ENCODE assay signal across 8 cellular contexts in the genomic region with DNA sequence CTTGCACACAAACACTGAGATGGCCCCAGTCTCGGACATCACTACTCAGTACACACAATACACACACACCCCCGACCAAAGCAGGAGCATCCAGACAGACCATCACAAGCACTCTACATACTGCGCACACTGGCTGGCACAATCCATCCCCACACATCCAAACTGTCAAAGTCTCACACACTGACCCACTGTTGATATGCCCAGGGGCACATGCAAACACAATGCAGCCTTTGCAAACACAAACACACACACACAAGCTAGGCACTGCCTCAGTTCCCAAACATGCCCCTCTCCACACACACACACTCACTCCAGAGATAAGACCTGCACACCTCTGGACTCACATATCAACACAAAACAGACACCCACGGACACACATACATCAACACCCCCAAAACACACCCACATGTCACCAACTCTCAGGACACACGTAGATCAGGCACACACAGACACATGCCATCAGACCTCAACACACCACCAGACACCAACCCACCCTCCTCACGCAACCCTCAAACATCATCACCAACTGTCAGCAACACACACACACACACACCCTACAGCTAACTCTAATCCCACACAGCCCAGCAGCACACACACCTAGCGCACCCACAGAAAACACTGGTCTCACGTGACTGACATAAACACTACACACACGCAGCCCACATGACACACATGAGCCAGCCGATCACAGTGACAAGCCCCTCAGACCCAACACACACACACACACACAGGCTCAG. TPM values are rescaled to one million over a fixed set of nuclear protein-coding genes. Genes with fewer than 3 reads are reported as not detected.
DNase-seq lines count a peak whose midpoint lies in the region; ATAC-seq, FAIRE-seq and TF ChIP-seq lines count a peak whose summit lies in the region.

No MANE protein-coding gene starts in this region.

- no peak for TF ChIP-seq CTCF in CD8-positive, alpha-beta T cell (IDR thresholded peaks at IDR 0.05)
- no peak for TF ChIP-seq CTCF in keratinocyte (optimal IDR thresholded peaks at IDR 0.05 in 1 of 3, IDR thresholded peaks at IDR 0.05 in 1 of 3, conservative IDR thresholded peaks at IDR 0.05 in 1 of 3; ENCODE audit: extremely low read depth in 1 of 3, insufficient read depth in 2 of 3, low read length in 3 of 3)
- no peak for TF ChIP-seq CTCF in tibial nerve (IDR thresholded peaks at IDR 0.05)

- peaks cover 47% of the 10 kb centered on the region for H3K4me1 ChIP-seq in CD8-positive, alpha-beta T cell (ENCODE audit: insufficient read depth, low read length)
- H3K4me1 ChIP-seq in HUES6 (ENCODE audit: control insufficient read depth, insufficient read depth, low read length): peaks cover 42% of the 10 kb centered on the region
- peaks cover 54% of the 10 kb centered on the region for H3K4me1 ChIP-seq in keratinocyte (ENCODE audit: control insufficient read depth, extremely low read depth, insufficient read depth, low read length)
- peaks cover 0 to 65% (median 41%) of the 10 kb centered on the region in 4 donors for H3K4me1 ChIP-seq in tibial nerve

- WGBS in tibial nerve, 2 donors: 12 to 14% methylated on average over 3 to 10 of the region's 10 CpGs

- no peaks in the 10 kb centered on the region for H3K27me3 Mint-ChIP-seq in CD8-positive, alpha-beta T cell (ENCODE audit: low read depth)

- peak overlapping the region; percentile 100 for H3K4me2 ChIP-seq in keratinocyte (ENCODE audit: control insufficient read depth, extremely low read depth, insufficient read depth, low read depth, low read length)

- dilution Hi-C loops in keratinocyte (cut with MboI; ENCODE audit: extremely low pct_ligation_motif_present, low sequenced_read_pairs): no loop called here

- CTCF ChIA-PET in CD8-positive, alpha-beta T cell (lab: Charles Lee): interaction anchor here (0.7 to 9.0 kb wide), 2 partner anchors 17 to 290 kb away, joined by 3 to 116 read pairs; no protein-coding TSS in a partner anchor

- H3K36me3 Mint-ChIP-seq in CD8-positive, alpha-beta T cell: no peaks in the 10 kb centered on the region

- H2AFZ ChIP-seq in keratinocyte (ENCODE audit: control insufficient read depth, low read length): no peak overlapping the region

- H4K20me1 ChIP-seq in keratinocyte (ENCODE audit: control insufficient read depth, extremely low read depth, insufficient read depth, low read length): no peaks in the 10 kb centered on the region

- FAIRE-seq in keratinocyte (lab: Jason Lieb, UNC): no peak

- H3K4me3 ChIP-seq in CD8-positive, alpha-beta T cell (ENCODE audit: low read depth, low read length): peak overlapping the region; percentile 79
- H3K4me3 ChIP-seq in HUES6 (ENCODE audit: low read depth, low read length) (peak overlapping the region; percentile 86), keratinocyte (ENCODE audit: control insufficient read depth in 2 of 3, extremely low read depth in 1 of 3, insufficient read depth in 2 of 3, low read depth in 1 of 3, low read length in 3 of 3) (peak overlapping the region; percentile 43 to 94 (median 90)), tibial nerve (peak overlapping the region; percentile 90 to 99 (median 96))

- peaks cover 32% of the 10 kb centered on the region for H3K4me1 Mint-ChIP-seq in CD8-positive, alpha-beta T cell (ENCODE audit: low read depth)

- DNase-seq in CD8-positive, alpha-beta T cell: peak in 6 of 7 experiments; percentile 16 to 73 (median 44)
- peak; percentile 38 for DNase-seq in amniotic epithelial cell (ENCODE audit: low read depth)
- DNase-seq in keratinocyte (ENCODE audit: low read depth, low spot score): no peak
- peak in 1 of 2 donors; percentile 34 for DNase-seq in tibial nerve (ENCODE audit: low spot score in 2 of 2)
- no peak for DNase-seq in NCI-H1092 treated with DMSO at 0.1 percent for 48 hours (lab: John Stamatoyannopoulos, UW)
- DNase-seq in SHP77 (lab: John Stamatoyannopoulos, UW): no peak

- intact Hi-C loops in CD8-positive, alpha-beta T cell (cut with DNase I, micrococcal nuclease): loop anchor here (2.0 to 10.0 kb wide), 3 partner anchors 70 to 444 kb away; a partner anchor contains a TSS

- H3K9ac ChIP-seq in HUES6 (ENCODE audit: low read length): peak overlapping the region; percentile 82
- H3K9ac ChIP-seq in keratinocyte (ENCODE audit: control insufficient read depth, extremely low read depth, insufficient read depth, low read length): peak overlapping the region; percentile 90

- H3K27me3 ChIP-seq in CD8-positive, alpha-beta T cell (ENCODE audit: insufficient read depth, low read length): no peaks in the 10 kb centered on the region
- H3K27me3 ChIP-seq in HUES6 (ENCODE audit: control insufficient read depth, insufficient read depth, low read length) (no peaks in the 10 kb centered on the region; the same call in 1 of the 2 replicates), keratinocyte (ENCODE audit: control insufficient read depth, extremely low read depth, insufficient read depth, low read length) (peaks cover 5% of the 10 kb centered on the region), tibial nerve (no peaks in the 10 kb centered on the region)

- H3K36me3 ChIP-seq in CD8-positive, alpha-beta T cell (ENCODE audit: insufficient read depth, low read length): no peaks in the 10 kb centered on the region
- H3K36me3 ChIP-seq in HUES6 (ENCODE audit: control insufficient read depth, insufficient read depth, low read length) (0 out of 2 replicates have a peak, but pooled peaks cover 5% of the 10 kb centered on the region), keratinocyte (ENCODE audit: control insufficient read depth in 2 of 2, extremely low read depth in 1 of 2, insufficient read depth in 2 of 2, low read length in 2 of 2) (no peaks in the 10 kb centered on the region), tibial nerve (no peaks in the 10 kb centered on the region)

- no peaks in the 10 kb centered on the region for H3K9me1 ChIP-seq in keratinocyte (ENCODE audit: control insufficient read depth, extremely low read depth, insufficient read depth, low read length)

- POLR2A ChIA-PET in CD8-positive, alpha-beta T cell (lab: Charles Lee): interaction anchor here (0.7 kb wide), 1 partner anchor 14 kb away, joined by 3 read pairs; no protein-coding TSS in a partner anchor

- no peak overlapping the region for H3K4me3 Mint-ChIP-seq in CD8-positive, alpha-beta T cell

- H3K9me3 ChIP-seq in CD8-positive, alpha-beta T cell (ENCODE audit: low read length): no peaks in the 10 kb centered on the region
- H3K9me3 ChIP-seq in HUES6 (ENCODE audit: control insufficient read depth, insufficient read depth, low read depth, low read length): no peaks in the 10 kb centered on the region
- H3K9me3 ChIP-seq in keratinocyte (ENCODE audit: control insufficient read depth, low read depth, low read length): no peaks in the 10 kb centered on the region
- no peaks in the 10 kb centered on the region for H3K9me3 ChIP-seq in tibial nerve

- H3K27ac ChIP-seq in CD8-positive, alpha-beta T cell (ENCODE audit: low read depth, low read length): peak overlapping the region; percentile 44
- H3K27ac ChIP-seq in HUES6 (ENCODE audit: low read depth, low read length) (no peak overlapping the region), keratinocyte (ENCODE audit: control insufficient read depth, insufficient read depth, low read length) (peak overlapping the region; percentile 47), tibial nerve (peak overlapping the region; percentile 93 to 100 (median 98))

- no peaks in the 10 kb centered on the region for H3K9me3 Mint-ChIP-seq in CD8-positive, alpha-beta T cell

- H3K27ac Mint-ChIP-seq in CD8-positive, alpha-beta T cell: no peak overlapping the region

- no peak for TF ChIP-seq POLR2A in tibial nerve (IDR thresholded peaks at IDR 0.05)

- peaks cover 3% of the 10 kb centered on the region for H3K79me2 ChIP-seq in keratinocyte (ENCODE audit: control insufficient read depth, insufficient read depth, low read length)

- no peak for TF ChIP-seq EP300 in tibial nerve (IDR thresholded peaks at IDR 0.05)

- peak; percentile 12 for ATAC-seq in CD8-positive, alpha-beta T cell
- no peak for ATAC-seq in GM21423 (IDR thresholded peaks at IDR 0.05; ENCODE audit: unreplicated experiment)

RNA-seq across cellular contexts. Expression of a gene that starts 1.9 kb away (rescaled TPM):
- 10 to 100 TPM; 29.3 to 30.2 TPM for total RNA-seq in CD8-positive, alpha-beta T cell
- 0.60 to 1.1 TPM (median 0.89 TPM) in 3 replicates for polyA plus RNA-seq in keratinocyte
- 3.1 TPM for polyA plus RNA-seq in keratinocyte (2011; ENCODE audit: low read depth)
- 0.38 and 1.1 TPM in 2 replicates for polyA plus RNA-seq in keratinocyte (2011; cell fraction: cytosol; rRNA removed)
- polyA plus RNA-seq in keratinocyte (2011; cell fraction: nucleus; rRNA removed): 1.1 and 1.8 TPM in 2 replicates
- 1.6 and 5.3 TPM in 2 replicates for polyA plus RNA-seq in keratinocyte (2012; ENCODE audit: low replicate concordance)
- 0.23 to 1.1 TPM (median 0.67 TPM) in 3 replicates for polyA minus RNA-seq in keratinocyte
- polyA minus RNA-seq in keratinocyte (2011; cell fraction: cytosol; rRNA and poly(A)+ RNA removed): 2.1 TPM
- polyA minus RNA-seq in keratinocyte (2011; cell fraction: nucleus; rRNA and poly(A)+ RNA removed): 0.39 and 1.5 TPM in 2 replicates
- 10 to 100 TPM in 1 of 4 donors, 1 to 10 TPM in 3; 2.8 to 11.0 (median 6.3) TPM for total RNA-seq in tibial nerve

RNA-seq across cellular contexts. Expression of a gene that starts 27.2 kb away (rescaled TPM):
- total RNA-seq in CD8-positive, alpha-beta T cell: 10 to 100 TPM; 53.7 to 59.0 TPM
- polyA plus RNA-seq in keratinocyte: 2.2 to 3.8 TPM (median 2.8 TPM) in 3 replicates
- polyA plus RNA-seq in keratinocyte (2011; ENCODE audit: low read depth): 9.6 TPM
- polyA plus RNA-seq in keratinocyte (2011; cell fraction: cytosol; rRNA removed): 1.2 and 3.6 TPM in 2 replicates
- 7.6 and 10.5 TPM in 2 replicates for polyA plus RNA-seq in keratinocyte (2011; cell fraction: nucleus; rRNA removed)
- 10.6 and 13.2 TPM in 2 replicates for polyA plus RNA-seq in keratinocyte (2012; ENCODE audit: low replicate concordance)
- polyA minus RNA-seq in keratinocyte: 0.70 to 1.9 TPM (median 1.1 TPM) in 3 replicates
- polyA minus RNA-seq in keratinocyte (2011; cell fraction: cytosol; rRNA and poly(A)+ RNA removed): 1.9 TPM
- 1.9 and 3.7 TPM in 2 replicates for polyA minus RNA-seq in keratinocyte (2011; cell fraction: nucleus; rRNA and poly(A)+ RNA removed)
- 10 to 100 TPM; 23.8 to 39.0 (median 32.7) TPM for total RNA-seq in tibial nerve

RNA-seq across cellular contexts. Expression of a gene that starts 45.6 kb away (rescaled TPM):
- 10 to 100 TPM; 12.4 to 14.7 TPM for total RNA-seq in CD8-positive, alpha-beta T cell
- polyA plus RNA-seq in keratinocyte: 0.35 to 0.68 TPM (median 0.50 TPM) in 3 replicates
- 0.64 TPM for polyA plus RNA-seq in keratinocyte (2011; ENCODE audit: low read depth)
- 0.18 and 0.81 TPM in 2 replicates for polyA plus RNA-seq in keratinocyte (2011; cell fraction: cytosol; rRNA removed)
- 1.8 and 3.2 TPM in 2 replicates for polyA plus RNA-seq in keratinocyte (2011; cell fraction: nucleus; rRNA removed)
- 3.8 and 4.7 TPM in 2 replicates for polyA plus RNA-seq in keratinocyte (2012; ENCODE audit: low replicate concordance)
- polyA minus RNA-seq in keratinocyte: 1.8 TPM in 1 of 3 replicates, not detected in the others
- not detected for polyA minus RNA-seq in keratinocyte (2011; cell fraction: cytosol; rRNA and poly(A)+ RNA removed)
- polyA minus RNA-seq in keratinocyte (2011; cell fraction: nucleus; rRNA and poly(A)+ RNA removed): 2.0 TPM in 1 of 2 replicates, not detected in the other
- 10 to 100 TPM in 3 of 4 donors, 1 to 10 TPM in 1; 9.6 to 33.9 (median 25.4) TPM for total RNA-seq in tibial nerve

Comparison
In these comparisons a context has a peak if more than half of its experiments do, and no peak if none do; other contexts are left out.
1. DNase-seq: peak in CD8-positive, alpha-beta T cell (6 of 7) and amniotic epithelial cell (single experiment); none in keratinocyte (single experiment), NCI-H1092 treated with DMSO at 0.1 percent for 48 hours (single experiment) and SHP77 (0 of 2).
2. Peak in every context shown above with its lines, with median percentiles within 50 percentile points of each other: H3K4me3 ChIP-seq.